In genomic region chr1:121414859-121415258, GRCh38 we compare ENCODE assay signal across 8 cellular contexts.
A peak's percentile ranks its signal among the peaks of the same experiment; 100 is the strongest.
DNase-seq lines count a peak whose midpoint lies in the region; ATAC-seq and TF ChIP-seq lines count a peak whose summit lies in the region.
"Not testable (repeated sequence)": the region's sequence is repeated elsewhere in the genome, so short reads cannot be mapped to it uniquely, and the experiment has no call there.

No MANE protein-coding gene starts in this region.

- H3K4me1 Mint-ChIP-seq in MCF 10A (ENCODE audit: insufficient read depth, unreplicated experiment): not testable (repeated sequence)

- DNase-seq in Ammon's horn (ENCODE audit: low spot score) (peak; percentile 46), OCI-M1 (lab: John Stamatoyannopoulos, UW) (peak; percentile 40), MCF 10A (ENCODE audit: unreplicated experiment) (peak; percentile 8), fibroblast of gingiva (ENCODE audit: low read depth) (peak; percentile 28), left ventricle myocardium inferior (peak; percentile 27), mesenchymal stem cell (peak; percentile 42)
- not testable (repeated sequence) for DNase-seq in IMR-90; smooth muscle cell (lab: John Stamatoyannopoulos, UW; ENCODE audit: unreplicated experiment)

- no CpG with 5 or more reads among the region's 2 CpGs for WGBS in IMR-90 (ENCODE audit: extremely low coverage in 2 of 2, insufficient read length in 1 of 2), 2 experiments
- no CpG with 5 or more reads among the region's 2 CpGs for WGBS in mesenchymal stem cell
- WGBS in smooth muscle cell (ENCODE audit: low lambda C conversion rate): 81% methylated on average over 2 of the region's 2 CpGs

- H3K18ac ChIP-seq in IMR-90 (ENCODE audit: low read depth, low read length): peak overlapping the region; percentile 45; the same call in 1 of the 2 replicates
- H3K18ac ChIP-seq in mesenchymal stem cell (ENCODE audit: low read depth in 1 of 2, low read length in 2 of 2): peak overlapping the region in 1 of 2 experiments; percentile 57

- not testable (repeated sequence) for H3K4me1 ChIP-seq in IMR-90 (ENCODE audit: control insufficient read depth, insufficient read depth, low read length); mesenchymal stem cell (ENCODE audit: control insufficient read depth, insufficient read depth, low read depth, low read length); smooth muscle cell (ENCODE audit: low read depth)
- H3K4me1 ChIP-seq in left ventricle myocardium inferior: peaks cover 15% of the 10 kb centered on the region

- not testable (repeated sequence) for TF ChIP-seq POLR2A in IMR-90 (IDR thresholded peaks at IDR 0.05; ENCODE audit: low read depth, low read length)

- H2AK5ac ChIP-seq in IMR-90 (ENCODE audit: low read depth, low read length); mesenchymal stem cell (ENCODE audit: low read length, severe bottlenecking): not testable (repeated sequence)

- H3K4me3 Mint-ChIP-seq in MCF 10A (ENCODE audit: unreplicated experiment): not testable (repeated sequence)

- H4K20me1 ChIP-seq in IMR-90 (ENCODE audit: insufficient read depth, low read length); smooth muscle cell (ENCODE audit: low read depth): not testable (repeated sequence)

- not testable (repeated sequence) for H2AFZ ChIP-seq in IMR-90 (replicated peaks; ENCODE audit: low read length, poor library complexity); smooth muscle cell (ENCODE audit: low read depth)
- H2AFZ ChIP-seq in mesenchymal stem cell (ENCODE audit: low read depth, low read length): peak overlapping the region; percentile 54

- POLR2A ChIA-PET in IMR-90 (lab: Charles Lee; ENCODE audit: unreplicated experiment); MCF 10A (lab: Yijun Ruan, JAX): not testable (repeated sequence)

- not testable (repeated sequence) for H3K79me2 ChIP-seq in smooth muscle cell (ENCODE audit: low read depth)

- H3K4me2 ChIP-seq in IMR-90 (ENCODE audit: low read depth, low read length): peak overlapping the region; percentile 74
- not testable (repeated sequence) for H3K4me2 ChIP-seq in mesenchymal stem cell (ENCODE audit: low read length, poor library complexity, severe bottlenecking)
- peak overlapping the region; percentile 21 for H3K4me2 ChIP-seq in smooth muscle cell

- H3K27me3 Mint-ChIP-seq in MCF 10A (ENCODE audit: insufficient read depth, unreplicated experiment): not testable (repeated sequence)

- H3K79me1 ChIP-seq in IMR-90 (ENCODE audit: low read depth in 1 of 2, low read length in 2 of 2); mesenchymal stem cell (replicated peaks; ENCODE audit: low read length, poor library complexity, severe bottlenecking): not testable (repeated sequence)

- H3K56ac ChIP-seq in IMR-90 (ENCODE audit: extremely low read depth, insufficient read depth, low read length): not testable (repeated sequence)

- H4K5ac ChIP-seq in IMR-90 (ENCODE audit: low read depth, low read length): peak overlapping the region; percentile 42; the same call in 1 of the 2 replicates

- not testable (repeated sequence) for H3K27me3 ChIP-seq in IMR-90 (ENCODE audit: control insufficient read depth, insufficient read depth, low read length); left ventricle myocardium inferior (ENCODE audit: low read depth); mesenchymal stem cell (ENCODE audit: control insufficient read depth in 1 of 2, insufficient read depth in 1 of 2, low read length in 2 of 2); smooth muscle cell (ENCODE audit: low read depth)

- H3K4me3 ChIP-seq in IMR-90 (ENCODE audit: insufficient read depth, low read depth, low read length); left ventricle myocardium inferior; mesenchymal stem cell (ENCODE audit: insufficient read depth in 1 of 2, low read depth in 1 of 2, low read length in 2 of 2); smooth muscle cell: not testable (repeated sequence)

- CTCF ChIA-PET in IMR-90 (lab: Yijun Ruan, JAX); MCF 10A (lab: Yijun Ruan, JAX): not testable (repeated sequence)

- not testable (repeated sequence) for H2BK120ac ChIP-seq in IMR-90 (ENCODE audit: low read depth, low read length)
- H2BK120ac ChIP-seq in mesenchymal stem cell (ENCODE audit: low read depth, low read length): peak overlapping the region; percentile 61

- H3K9ac ChIP-seq in IMR-90 (ENCODE audit: low read depth, low read length); smooth muscle cell (ENCODE audit: low read depth): not testable (repeated sequence)
- H3K9ac ChIP-seq in mesenchymal stem cell (ENCODE audit: low read length): peak overlapping the region; percentile 1

- H3F3A ChIP-seq in smooth muscle cell (ENCODE audit: low read depth): not testable (repeated sequence)

- H3K9me1 ChIP-seq in IMR-90 (ENCODE audit: insufficient read depth, low read length): not testable (repeated sequence)

- H2BK12ac ChIP-seq in mesenchymal stem cell (ENCODE audit: low read length in 2 of 2): not testable (repeated sequence)

- H4K8ac ChIP-seq in IMR-90 (ENCODE audit: low read depth in 2 of 2, low read length in 2 of 2): not testable (repeated sequence)
- H4K8ac ChIP-seq in mesenchymal stem cell (ENCODE audit: low read length): peak overlapping the region; percentile 77

- H2BK20ac ChIP-seq in IMR-90 (ENCODE audit: low read depth, low read length): not testable (repeated sequence)

- not testable (repeated sequence) for H3K4ac ChIP-seq in IMR-90 (ENCODE audit: low read depth, low read length); mesenchymal stem cell (ENCODE audit: low read depth in 1 of 2, low read length in 2 of 2)

- H3K9me3 ChIP-seq in IMR-90 (ENCODE audit: control insufficient read depth, insufficient read depth, low read length); left ventricle myocardium inferior (replicated peaks); mesenchymal stem cell (ENCODE audit: control insufficient read depth, low read length); smooth muscle cell (replicated peaks; ENCODE audit: low read depth): not testable (repeated sequence)

- H3K27ac ChIP-seq in IMR-90 (ENCODE audit: insufficient read depth, low read length); mesenchymal stem cell (ENCODE audit: low read length, poor library complexity, severe bottlenecking); smooth muscle cell (ENCODE audit: low read depth): not testable (repeated sequence)
- peak overlapping the region; percentile 50 for H3K27ac ChIP-seq in left ventricle myocardium inferior (replicated peaks)

- not testable (repeated sequence) for H3K14ac ChIP-seq in IMR-90 (replicated peaks; ENCODE audit: low read depth, low read length); mesenchymal stem cell (ENCODE audit: low read length in 2 of 2)

- H4K91ac ChIP-seq in IMR-90 (ENCODE audit: insufficient read depth, low read depth, low read length); mesenchymal stem cell (ENCODE audit: low read length): not testable (repeated sequence)

- H2BK15ac ChIP-seq in IMR-90 (ENCODE audit: low read depth, low read length); mesenchymal stem cell (ENCODE audit: low read depth, poor library complexity, severe bottlenecking): not testable (repeated sequence)

- peak; percentile 17; the same call in 1 of the 2 replicates for ATAC-seq in IMR-90 (ENCODE audit: low read depth)

- dilution Hi-C loops in IMR-90 (cut with HindIII; ENCODE audit: low sequenced_read_pairs, unreplicated experiment): not testable (repeated sequence)

- not testable (repeated sequence) for H3K36me3 ChIP-seq in IMR-90 (ENCODE audit: control insufficient read depth, insufficient read depth, low read length); left ventricle myocardium inferior; mesenchymal stem cell (ENCODE audit: control insufficient read depth in 1 of 2, insufficient read depth in 2 of 2, low read depth in 1 of 2, low read length in 2 of 2); smooth muscle cell (ENCODE audit: low read depth)

- intact Hi-C loops in IMR-90 (cut with micrococcal nuclease); MCF 10A (cut with micrococcal nuclease); left ventricle myocardium inferior (cut with micrococcal nuclease): not testable (repeated sequence)

- not testable (repeated sequence) for H3K23ac ChIP-seq in IMR-90 (ENCODE audit: low read depth, low read length); mesenchymal stem cell (ENCODE audit: low read length in 2 of 2)

- H3K9me3 Mint-ChIP-seq in MCF 10A (ENCODE audit: unreplicated experiment): not testable (repeated sequence)

- in situ Hi-C loops in IMR-90 (cut with MboI; ENCODE audit: low sequenced_read_pairs): not testable (repeated sequence)

- H3K27ac Mint-ChIP-seq in MCF 10A (ENCODE audit: low read depth, unreplicated experiment): peak overlapping the region; percentile 59

- not testable (repeated sequence) for BruUV-seq in IMR-90 (replicated peaks; lab: Mats Ljungman, UMichigan); MCF 10A (replicated peaks; lab: Mats Ljungman, UMichigan)

- H3K36me3 Mint-ChIP-seq in MCF 10A (ENCODE audit: insufficient read depth, unreplicated experiment): not testable (repeated sequence)

- not testable (repeated sequence) for TF ChIP-seq CTCF in IMR-90 (conservative IDR thresholded peaks at IDR 0.05; ENCODE audit: low read depth, low read length); MCF 10A (IDR thresholded peaks at IDR 0.05; ENCODE audit: unreplicated experiment); left ventricle myocardium inferior (IDR thresholded peaks at IDR 0.05; ENCODE audit: borderline replicate concordance); smooth muscle cell (IDR thresholded peaks at IDR 0.05; ENCODE audit: borderline replicate concordance, insufficient read depth, poor library complexity, severe bottlenecking)

- H2AK9ac ChIP-seq in IMR-90 (replicated peaks; ENCODE audit: low read depth, low read length, poor library complexity): not testable (repeated sequence)

- TF ChIP-seq RAD21 in IMR-90 (IDR thresholded peaks at IDR 0.05; ENCODE audit: low read length): not testable (repeated sequence)

- not testable (repeated sequence) for H2BK5ac ChIP-seq in IMR-90 (ENCODE audit: low read depth, low read length, poor library complexity, severe bottlenecking); mesenchymal stem cell (ENCODE audit: low read depth, low read length, poor library complexity, severe bottlenecking)
